In the genomic region with DNA sequence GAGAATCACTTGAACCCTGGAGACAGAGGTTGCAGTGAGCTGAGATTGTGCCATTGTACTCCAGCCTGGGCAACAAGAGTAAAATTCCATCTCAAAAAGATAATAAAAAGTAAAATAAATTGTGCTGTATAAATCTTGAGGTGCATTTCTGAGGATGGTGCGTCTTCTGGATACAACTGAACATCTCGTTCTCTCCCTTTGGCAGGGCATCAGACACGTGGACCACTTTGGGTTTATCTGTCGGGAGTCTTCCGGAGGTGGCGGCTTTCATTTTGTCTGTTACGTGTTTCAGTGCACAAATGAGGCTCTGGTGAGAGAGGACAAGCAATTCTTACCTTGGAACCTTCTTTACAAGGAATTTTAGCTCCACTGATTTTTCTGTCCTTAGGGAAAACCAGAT, we compare ENCODE assay signal across 22 cellular contexts.
DNase-seq lines count a peak whose midpoint lies in the region; ATAC-seq and TF ChIP-seq lines count a peak whose summit lies in the region.
"Had no signal": no experiment of that assay in that cellular context is flagged by ENCODE, and none has a peak within 500 bp of the region (broad histone marks: within the 10 kb centered on the region; RNA-seq: fewer than 3 reads in every experiment).

No MANE protein-coding gene starts in this region.

- POLR2A ChIA-PET in CD8-positive, alpha-beta memory T cell (lab: Charles Lee): no interaction called here

- TF ChIP-seq CTCF in sigmoid colon (IDR thresholded peaks at IDR 0.05): no peak
- TF ChIP-seq CTCF in uterus (IDR thresholded peaks at IDR 0.05): no peak

- H3K9me3 ChIP-seq in sigmoid colon (no peaks in the 10 kb centered on the region), uterus (no peaks in the 10 kb centered on the region)
- H3K9me3 ChIP-seq in CD8-positive, alpha-beta memory T cell (ENCODE audit: low read length): no peaks in the 10 kb centered on the region
- H3K9me3 ChIP-seq: A549 had no signal

- peaks cover 21% of the 10 kb centered on the region for H3K36me3 Mint-ChIP-seq in central memory CD8-positive, alpha-beta T cell (ENCODE audit: insufficient read depth)
- H3K36me3 Mint-ChIP-seq in CD8-positive, alpha-beta memory T cell: peaks cover 22 to 66% (median 30%) of the 10 kb centered on the region in 3 donors

- H3K27me3 ChIP-seq in sigmoid colon: no peaks in the 10 kb centered on the region
- no peaks in the 10 kb centered on the region for H3K27me3 ChIP-seq in uterus
- no peaks in the 10 kb centered on the region for H3K27me3 ChIP-seq in CD8-positive, alpha-beta memory T cell (ENCODE audit: insufficient read depth, low read length, poor library complexity, severe bottlenecking)
- H3K27me3 ChIP-seq: BLaER1 treated with 17β-estradiol and CSF1 and Interleukin-3, amounts not matched to agents 10 nM and 100 nM had no signal

- H3K4me3 ChIP-seq in sigmoid colon: no peak overlapping the region
- no peak overlapping the region for H3K4me3 ChIP-seq in uterus
- H3K4me3 ChIP-seq in CD8-positive, alpha-beta memory T cell (ENCODE audit: low read length): no peak overlapping the region
- H3K4me3 ChIP-seq: A549; BLaER1 treated with 17β-estradiol and CSF1 and Interleukin-3, amounts not matched to agents 10 nM and 100 nM; GM12878 had no signal

- H3K9me3 Mint-ChIP-seq in central memory CD8-positive, alpha-beta T cell: no peaks in the 10 kb centered on the region
- no peaks in the 10 kb centered on the region for H3K9me3 Mint-ChIP-seq in CD8-positive, alpha-beta memory T cell
- H3K9me3 Mint-ChIP-seq: CD4-positive, alpha-beta T cell; CD8-positive, alpha-beta T cell had no signal

- no peak for ATAC-seq in central memory CD8-positive, alpha-beta T cell (replicated peaks; ENCODE audit: extremely low read depth, poor library complexity, severe bottlenecking)
- ATAC-seq: A549; CD8-positive, alpha-beta T cell; GM12878 had no signal

- DNase-seq in central memory CD8-positive, alpha-beta T cell (ENCODE audit: low spot score in 2 of 2): no peak
- peak; percentile 88 for DNase-seq in sigmoid colon
- DNase-seq in uterus: peak; percentile 65 to 85
- DNase-seq in CD8-positive, alpha-beta memory T cell: no peak
- DNase-seq in germinal center (ENCODE audit: low spot score): no peak
- DNase-seq: AML-193; CD4-positive, alpha-beta T cell; CD8-positive, alpha-beta T cell; COR-L47; DMS 273 treated with DMSO at 0.1 percent for 48 hours; DMS153; DMS53; DMS79; DND-41; EL; GDM1 had no signal

- intact Hi-C loops in sigmoid colon (cut with DNase I) (loop anchor here (5.0 kb wide), 1 partner anchor 143 kb away; no protein-coding TSS in a partner anchor), uterus (cut with DNase I; ENCODE audit: low total_unique reads) (no loop called here)

- CTCF ChIA-PET in CD8-positive, alpha-beta memory T cell (lab: Charles Lee): interaction anchor here (1.1 to 1.5 kb wide), 2 partner anchors 15 kb away, joined by 4 to 8 read pairs; no protein-coding TSS in a partner anchor

- TF ChIP-seq POLR2A in sigmoid colon (IDR thresholded peaks at IDR 0.05): no peak
- TF ChIP-seq POLR2A in uterus (IDR thresholded peaks at IDR 0.05): no peak

- WGBS in sigmoid colon, 2 donors: 90 to 98% methylated on average over 7 of the region's 7 CpGs

- H3K4me3 Mint-ChIP-seq in central memory CD8-positive, alpha-beta T cell: no peak overlapping the region
- no peak overlapping the region for H3K4me3 Mint-ChIP-seq in CD8-positive, alpha-beta memory T cell
- H3K4me3 Mint-ChIP-seq: B cell; CD4-positive, alpha-beta T cell; CD8-positive, alpha-beta T cell had no signal

- TF ChIP-seq EP300 in sigmoid colon (IDR thresholded peaks at IDR 0.05): peak in 1 of 4 donors; percentile 61

- peaks cover 6% of the 10 kb centered on the region for H3K4me1 Mint-ChIP-seq in central memory CD8-positive, alpha-beta T cell
- peaks cover 4 to 15% (median 9%) of the 10 kb centered on the region in 3 donors for H3K4me1 Mint-ChIP-seq in CD8-positive, alpha-beta memory T cell

- H3K4me1 ChIP-seq in sigmoid colon: peaks cover 0 to 82% (median 53%) of the 10 kb centered on the region in 4 donors
- peaks cover 0 to 13% of the 10 kb centered on the region in 2 donors for H3K4me1 ChIP-seq in uterus
- no peaks in the 10 kb centered on the region for H3K4me1 ChIP-seq in CD8-positive, alpha-beta memory T cell (ENCODE audit: insufficient read depth, low read length)
- H3K4me1 ChIP-seq: A549 had no signal

- peak overlapping the region in 3 of 4 donors; percentile 7 to 88 (median 83) for H3K27ac ChIP-seq in sigmoid colon
- peak overlapping the region; percentile 91 to 99 for H3K27ac ChIP-seq in uterus
- H3K27ac ChIP-seq in CD8-positive, alpha-beta memory T cell (ENCODE audit: low read depth, low read length): no peak overlapping the region
- H3K27ac ChIP-seq: 22Rv1; A549; BLaER1 treated with 17β-estradiol and CSF1 and Interleukin-3, amounts not matched to agents 10 nM and 100 nM; C4-2B had no signal

- H3K36me3 ChIP-seq in sigmoid colon: peaks cover 4 to 23% (median 13%) of the 10 kb centered on the region in 4 donors
- H3K36me3 ChIP-seq in uterus: no peaks in the 10 kb centered on the region
- H3K36me3 ChIP-seq in CD8-positive, alpha-beta memory T cell (ENCODE audit: insufficient read depth, low read length): peaks cover 4% of the 10 kb centered on the region

- H3K27me3 Mint-ChIP-seq in central memory CD8-positive, alpha-beta T cell: no peaks in the 10 kb centered on the region
- no peaks in the 10 kb centered on the region for H3K27me3 Mint-ChIP-seq in CD8-positive, alpha-beta memory T cell
- H3K27me3 Mint-ChIP-seq: B cell; CD4-positive, alpha-beta T cell had no signal

- peak overlapping the region; percentile 68 for H3K27ac Mint-ChIP-seq in central memory CD8-positive, alpha-beta T cell (ENCODE audit: low read depth)
- no peak overlapping the region for H3K27ac Mint-ChIP-seq in CD8-positive, alpha-beta memory T cell
- H3K27ac Mint-ChIP-seq: B cell; CD4-positive, alpha-beta T cell; CD8-positive, alpha-beta T cell had no signal

Comparison
In these comparisons a context has a peak if more than half of its experiments do, and no peak if none do; other contexts are left out.
1. DNase-seq: peak in sigmoid colon (single experiment) and uterus (2 of 2); none in central memory CD8-positive, alpha-beta T cell (0 of 2), CD8-positive, alpha-beta memory T cell (0 of 5) and germinal center (single experiment).